ENCODE assay signal across 1 cellular context in the genomic region with DNA sequence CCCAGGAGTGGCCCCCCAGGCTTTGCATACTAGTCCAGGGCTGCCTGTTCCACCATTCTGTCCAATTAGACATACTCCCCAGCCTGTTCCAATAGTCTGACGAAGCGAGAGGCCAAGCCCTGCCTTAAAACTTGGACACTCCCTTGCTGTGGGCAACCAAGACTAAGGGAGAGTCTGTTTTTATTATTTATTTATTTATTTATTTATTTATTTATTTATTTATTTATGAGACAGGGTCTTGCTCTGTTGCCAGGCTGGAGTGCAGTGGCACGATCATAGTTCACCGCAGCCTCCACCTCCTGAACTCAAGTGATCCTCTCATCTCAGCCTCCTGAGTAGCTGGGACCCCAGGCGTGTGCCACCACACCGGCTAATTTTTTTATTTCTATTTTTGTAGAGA.
TF ChIP-seq lines count a peak whose summit lies in the region.

No MANE protein-coding gene starts in this region.

TF ChIP-seq in HEK293, 187 proteins besides CTCF, POLR2A, EP300 and RAD21 (continued from another document):
- TF ChIP-seq, protein P1, sequence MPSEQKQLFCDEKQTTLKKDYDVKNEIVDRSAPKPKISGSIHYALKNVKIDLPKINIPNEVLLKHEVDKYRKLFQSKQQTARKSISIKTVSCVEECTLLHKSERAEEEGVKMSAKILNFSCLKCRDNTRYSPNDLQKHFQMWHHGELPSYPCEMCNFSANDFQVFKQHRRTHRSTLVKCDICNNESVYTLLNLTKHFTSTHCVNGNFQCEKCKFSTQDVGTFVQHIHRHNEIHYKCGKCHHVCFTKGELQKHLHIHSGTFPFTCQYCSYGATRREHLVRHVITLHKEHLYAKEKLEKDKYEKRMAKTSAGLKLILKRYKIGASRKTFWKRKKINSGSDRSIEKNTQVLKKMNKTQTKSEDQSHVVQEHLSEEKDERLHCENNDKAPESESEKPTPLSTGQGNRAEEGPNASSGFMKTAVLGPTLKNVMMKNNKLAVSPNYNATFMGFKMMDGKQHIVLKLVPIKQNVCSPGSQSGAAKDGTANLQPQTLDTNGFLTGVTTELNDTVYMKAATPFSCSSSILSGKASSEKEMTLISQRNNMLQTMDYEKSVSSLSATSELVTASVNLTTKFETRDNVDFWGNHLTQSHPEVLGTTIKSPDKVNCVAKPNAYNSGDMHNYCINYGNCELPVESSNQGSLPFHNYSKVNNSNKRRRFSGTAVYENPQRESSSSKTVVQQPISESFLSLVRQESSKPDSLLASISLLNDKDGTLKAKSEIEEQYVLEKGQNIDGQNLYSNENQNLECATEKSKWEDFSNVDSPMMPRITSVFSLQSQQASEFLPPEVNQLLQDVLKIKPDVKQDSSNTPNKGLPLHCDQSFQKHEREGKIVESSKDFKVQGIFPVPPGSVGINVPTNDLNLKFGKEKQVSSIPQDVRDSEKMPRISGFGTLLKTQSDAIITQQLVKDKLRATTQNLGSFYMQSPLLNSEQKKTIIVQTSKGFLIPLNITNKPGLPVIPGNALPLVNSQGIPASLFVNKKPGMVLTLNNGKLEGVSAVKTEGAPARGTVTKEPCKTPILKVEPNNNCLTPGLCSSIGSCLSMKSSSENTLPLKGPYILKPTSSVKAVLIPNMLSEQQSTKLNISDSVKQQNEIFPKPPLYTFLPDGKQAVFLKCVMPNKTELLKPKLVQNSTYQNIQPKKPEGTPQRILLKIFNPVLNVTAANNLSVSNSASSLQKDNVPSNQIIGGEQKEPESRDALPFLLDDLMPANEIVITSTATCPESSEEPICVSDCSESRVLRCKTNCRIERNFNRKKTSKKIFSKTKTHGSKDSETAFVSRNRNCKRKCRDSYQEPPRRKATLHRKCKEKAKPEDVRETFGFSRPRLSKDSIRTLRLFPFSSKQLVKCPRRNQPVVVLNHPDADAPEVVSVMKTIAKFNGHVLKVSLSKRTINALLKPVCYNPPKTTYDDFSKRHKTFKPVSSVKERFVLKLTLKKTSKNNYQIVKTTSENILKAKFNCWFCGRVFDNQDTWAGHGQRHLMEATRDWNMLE (tag by site-specific recombination; conservative IDR thresholded peaks at IDR 0.05; ENCODE audit: low read depth), result peak; percentile 73
- TF ChIP-seq KLF10 (tag by site-specific recombination; IDR thresholded peaks at IDR 0.05) (no peak), ZNF555 (tag by site-specific recombination; conservative IDR thresholded peaks at IDR 0.05) (0 out of 2 replicates have a peak, but pooled peaks have one; percentile 48), ZNF629 (tag by site-specific recombination; IDR thresholded peaks at IDR 0.05) (peak; percentile 24; the same call in 1 of the 2 replicates), ZNF544 (tag by site-specific recombination; IDR thresholded peaks at IDR 0.05) (no peak), ZXDB (tag by site-specific recombination; IDR thresholded peaks at IDR 0.05) (0 out of 2 replicates have a peak, but pooled peaks have one; percentile 17), ZNF473 (tag by site-specific recombination; IDR thresholded peaks at IDR 0.05) (no peak), ZNF791 (tag by site-specific recombination; IDR thresholded peaks at IDR 0.05) (no peak), ZNF560 (tag by site-specific recombination; IDR thresholded peaks at IDR 0.05; ENCODE audit: borderline replicate concordance) (0 out of 2 replicates have a peak, but pooled peaks have one; percentile 20), ZNF146 (tag by site-specific recombination; IDR thresholded peaks at IDR 0.05) (no peak)
- TF ChIP-seq, protein P2, sequence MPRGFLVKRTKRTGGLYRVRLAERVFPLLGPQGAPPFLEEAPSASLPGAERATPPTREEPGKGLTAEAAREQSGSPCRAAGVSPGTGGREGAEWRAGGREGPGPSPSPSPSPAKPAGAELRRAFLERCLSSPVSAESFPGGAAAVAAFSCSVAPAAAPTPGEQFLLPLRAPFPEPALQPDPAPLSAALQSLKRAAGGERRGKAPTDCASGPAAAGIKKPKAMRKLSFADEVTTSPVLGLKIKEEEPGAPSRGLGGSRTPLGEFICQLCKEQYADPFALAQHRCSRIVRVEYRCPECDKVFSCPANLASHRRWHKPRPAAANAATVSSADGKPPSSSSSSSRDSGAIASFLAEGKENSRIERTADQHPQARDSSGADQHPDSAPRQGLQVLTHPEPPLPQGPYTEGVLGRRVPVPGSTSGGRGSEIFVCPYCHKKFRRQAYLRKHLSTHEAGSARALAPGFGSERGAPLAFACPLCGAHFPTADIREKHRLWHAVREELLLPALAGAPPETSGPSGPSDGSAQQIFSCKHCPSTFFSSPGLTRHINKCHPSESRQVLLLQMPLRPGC (tag by site-specific recombination; IDR thresholded peaks at IDR 0.05), result no peak
- TF ChIP-seq, protein P3, sequence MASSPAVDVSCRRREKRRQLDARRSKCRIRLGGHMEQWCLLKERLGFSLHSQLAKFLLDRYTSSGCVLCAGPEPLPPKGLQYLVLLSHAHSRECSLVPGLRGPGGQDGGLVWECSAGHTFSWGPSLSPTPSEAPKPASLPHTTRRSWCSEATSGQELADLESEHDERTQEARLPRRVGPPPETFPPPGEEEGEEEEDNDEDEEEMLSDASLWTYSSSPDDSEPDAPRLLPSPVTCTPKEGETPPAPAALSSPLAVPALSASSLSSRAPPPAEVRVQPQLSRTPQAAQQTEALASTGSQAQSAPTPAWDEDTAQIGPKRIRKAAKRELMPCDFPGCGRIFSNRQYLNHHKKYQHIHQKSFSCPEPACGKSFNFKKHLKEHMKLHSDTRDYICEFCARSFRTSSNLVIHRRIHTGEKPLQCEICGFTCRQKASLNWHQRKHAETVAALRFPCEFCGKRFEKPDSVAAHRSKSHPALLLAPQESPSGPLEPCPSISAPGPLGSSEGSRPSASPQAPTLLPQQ (tag by site-specific recombination; IDR thresholded peaks at IDR 0.05), result no peak
